Comparison of ENCODE assay signal across 12 cellular contexts in genomic region chr2:203690110-203691047, GRCh38. TPM values are rescaled to one million over a fixed set of nuclear protein-coding genes. Genes with fewer than 3 reads are reported as not detected.
DNase-seq lines count a peak whose midpoint lies in the region; ATAC-seq, FAIRE-seq and TF ChIP-seq lines count a peak whose summit lies in the region.
"Had no signal": no experiment of that assay in that cellular context is flagged by ENCODE, and none has a peak within 500 bp of the region (broad histone marks: within the 10 kb centered on the region; RNA-seq: fewer than 3 reads in every experiment).

No MANE protein-coding gene starts in this region.

- peaks cover 28% of the 10 kb centered on the region for H3K4me1 Mint-ChIP-seq in astrocyte (ENCODE audit: low read depth, unreplicated experiment)
- peaks cover 41% of the 10 kb centered on the region for H3K4me1 Mint-ChIP-seq in neural crest cell
- peaks cover 3% of the 10 kb centered on the region for H3K4me1 Mint-ChIP-seq in activated naive CD4-positive, alpha-beta T cell treated with anti-CD3 and anti-CD28 coated beads, Interleukin-2, amount 10 ng/mL, durations not matched to agents 7 days and 5 days

- H3K36me3 Mint-ChIP-seq in astrocyte (ENCODE audit: low read depth, unreplicated experiment) (peaks cover 2% of the 10 kb centered on the region), neural crest cell (ENCODE audit: low read depth) (no peaks in the 10 kb centered on the region)
- peaks cover 2% of the 10 kb centered on the region for H3K36me3 Mint-ChIP-seq in activated naive CD4-positive, alpha-beta T cell treated with anti-CD3 and anti-CD28 coated beads, Interleukin-2, amount 10 ng/mL, durations not matched to agents 7 days and 5 days

- H3K27ac Mint-ChIP-seq in astrocyte (ENCODE audit: unreplicated experiment) (no peak overlapping the region), neural crest cell (ENCODE audit: unreplicated experiment) (peak overlapping the region; percentile 67)
- H3K27ac Mint-ChIP-seq in activated naive CD4-positive, alpha-beta T cell treated with anti-CD3 and anti-CD28 coated beads, Interleukin-2, amount 10 ng/mL, durations not matched to agents 7 days and 5 days = no peak overlapping the region
- H3K27ac Mint-ChIP-seq: T-helper 1 cell treated with Interleukin-12 subunit alpha and Interleukin-12 subunit beta and Interleukin-4 antibody, amounts not matched to agents 30 μg/mL and 1 μg/mL, for 36 hours had no signal

- DNase-seq in astrocyte (ENCODE audit: low read depth) (no peak), neural crest cell (ENCODE audit: low read depth, low spot score) (no peak), NCI-H2029 (lab: John Stamatoyannopoulos, UW) (no peak), activated gamma-delta T cell treated with Interleukin-2 at 50 U/mL for 16 hours (no peak)
- DNase-seq in activated naive CD4-positive, alpha-beta T cell treated with anti-CD3 and anti-CD28 coated beads, Interleukin-2, amount 10 ng/mL, durations not matched to agents 7 days and 5 days = no peak
- DNase-seq: colonic mucosa, islet precursor cell had no signal

- peak overlapping the region; percentile 2 for H2AFZ ChIP-seq in astrocyte (ENCODE audit: low read depth, low read length)

- no peak overlapping the region for H3K4me2 ChIP-seq in astrocyte (ENCODE audit: low read length)

- no peaks in the 10 kb centered on the region for H3K79me2 ChIP-seq in astrocyte (ENCODE audit: insufficient read depth, low read length)

- H3K27me3 Mint-ChIP-seq in astrocyte (ENCODE audit: low read depth, unreplicated experiment) (peaks cover 2% of the 10 kb centered on the region), neural crest cell (ENCODE audit: low read depth) (no peaks in the 10 kb centered on the region)
- H3K27me3 Mint-ChIP-seq in activated naive CD4-positive, alpha-beta T cell treated with anti-CD3 and anti-CD28 coated beads, Interleukin-2, amount 10 ng/mL, durations not matched to agents 7 days and 5 days = peaks cover 3% of the 10 kb centered on the region

- H3K36me3 ChIP-seq in astrocyte (ENCODE audit: insufficient read depth, low read length) = no peaks in the 10 kb centered on the region
- H3K36me3 ChIP-seq: colonic mucosa had no signal

- peaks cover 22% of the 10 kb centered on the region for H3K4me1 ChIP-seq in astrocyte (ENCODE audit: insufficient read depth, low read length)
- H3K4me1 ChIP-seq: colonic mucosa had no signal

- H3K9ac ChIP-seq in astrocyte (ENCODE audit: low read length) = no peak overlapping the region

- H3K4me3 ChIP-seq in astrocyte (ENCODE audit: insufficient read depth, low read depth, low read length) = no peak overlapping the region
- H3K4me3 ChIP-seq: colonic mucosa had no signal

- no peak overlapping the region for H3K27ac ChIP-seq in astrocyte (ENCODE audit: low read depth, low read length)
- H3K27ac ChIP-seq: colonic mucosa had no signal

- H4K20me1 ChIP-seq in astrocyte (ENCODE audit: insufficient read depth, low read length) = no peaks in the 10 kb centered on the region

- H3K27me3 ChIP-seq in astrocyte (ENCODE audit: insufficient read depth, low read length) = no peaks in the 10 kb centered on the region
- H3K27me3 ChIP-seq: colonic mucosa had no signal

- ATAC-seq in GM18520 (IDR thresholded peaks at IDR 0.05; ENCODE audit: unreplicated experiment) = peak; percentile 4
- ATAC-seq in HG02798 (IDR thresholded peaks at IDR 0.05; ENCODE audit: poor library complexity, unreplicated experiment) = peak; percentile 28
- ATAC-seq in HG03378 (IDR thresholded peaks at IDR 0.05; ENCODE audit: unreplicated experiment) = no peak

- no peaks in the 10 kb centered on the region for H3K9me3 ChIP-seq in astrocyte (ENCODE audit: insufficient read depth, low read depth, low read length)
- H3K9me3 ChIP-seq: colonic mucosa had no signal

- CTCF ChIA-PET in activated naive CD4-positive, alpha-beta T cell treated with anti-CD3 and anti-CD28 coated beads, Interleukin-2, amount 10 ng/mL, durations not matched to agents 7 days and 5 days (lab: Charles Lee) = interaction anchor here (0.6 kb wide), 1 partner anchor 8 kb away, joined by 3 read pairs; no protein-coding TSS in a partner anchor

- no peak for FAIRE-seq in astrocyte (lab: Jason Lieb, UNC)

- H3K4me3 Mint-ChIP-seq in astrocyte (ENCODE audit: unreplicated experiment) = no peak overlapping the region
- no peak overlapping the region for H3K4me3 Mint-ChIP-seq in neural crest cell
- H3K4me3 Mint-ChIP-seq in activated naive CD4-positive, alpha-beta T cell treated with anti-CD3 and anti-CD28 coated beads, Interleukin-2, amount 10 ng/mL, durations not matched to agents 7 days and 5 days = no peak overlapping the region
- H3K4me3 Mint-ChIP-seq: T-helper 1 cell treated with Interleukin-12 subunit alpha and Interleukin-12 subunit beta and Interleukin-4 antibody, amounts not matched to agents 30 μg/mL and 1 μg/mL, for 36 hours had no signal

- no peak for TF ChIP-seq CTCF in astrocyte (IDR thresholded peaks at IDR 0.05; ENCODE audit: insufficient read depth, low read depth, low read length)
- no peak for TF ChIP-seq CTCF in neural crest cell (conservative IDR thresholded peaks at IDR 0.05)

- H3K9me3 Mint-ChIP-seq in astrocyte (ENCODE audit: unreplicated experiment) (no peaks in the 10 kb centered on the region), neural crest cell (no peaks in the 10 kb centered on the region)
- no peaks in the 10 kb centered on the region for H3K9me3 Mint-ChIP-seq in activated naive CD4-positive, alpha-beta T cell treated with anti-CD3 and anti-CD28 coated beads, Interleukin-2, amount 10 ng/mL, durations not matched to agents 7 days and 5 days
- H3K9me3 Mint-ChIP-seq: T-helper 1 cell treated with Interleukin-12 subunit alpha and Interleukin-12 subunit beta and Interleukin-4 antibody, amounts not matched to agents 30 μg/mL and 1 μg/mL, for 36 hours had no signal

RNA-seq across cellular contexts. Expression of gene CD28, which starts 16.1 kb away (rescaled TPM):
- total RNA-seq in astrocyte (not detected in 2 replicates), neural crest cell (not detected in 2 replicates)
- total RNA-seq: Daoy had no signal
